ENCODE assay signal across 18 cellular contexts in genomic region chr5:937151-937924, GRCh38. TPM values are rescaled to one million over a fixed set of nuclear protein-coding genes. Genes with fewer than 3 reads are reported as not detected.
"Had no signal": no experiment of that assay in that cellular context is flagged by ENCODE, and none has a peak within 500 bp of the region (broad histone marks: within the 10 kb centered on the region; RNA-seq: fewer than 3 reads in every experiment).

No MANE protein-coding gene starts in this region.

- ATAC-seq: activated CD4-positive, alpha-beta T cell treated with anti-CD3 and anti-CD28 coated beads for 36 hours; activated CD8-positive, alpha-beta T cell treated with anti-CD3 and anti-CD28 coated beads for 36 hours; activated T-helper 17 cell treated with anti-CD3 and anti-CD28 coated beads, Interleukin-2, amount 50 U/mL, for 72 hours; T-cell had no signal

- H3K9me3 ChIP-seq: ascending aorta, breast epithelium, transverse colon had no signal

- H3K36me3 ChIP-seq: ascending aorta, breast epithelium, neural progenitor cell, transverse colon had no signal

- H3K27me3 ChIP-seq: ascending aorta, breast epithelium, transverse colon had no signal

- H3K4me1 ChIP-seq: ascending aorta, neural progenitor cell, parathyroid adenoma, transverse colon had no signal

- H3K4me3 ChIP-seq: ascending aorta, breast epithelium, neural progenitor cell, transverse colon had no signal

- DNase-seq: activated CD4-positive, alpha-beta T cell treated with anti-CD3 and anti-CD28 coated beads for 36 hours; activated CD8-positive, alpha-beta T cell treated with anti-CD3 and anti-CD28 coated beads for 36 hours; activated naive CD4-positive, alpha-beta T cell treated with anti-CD3 and anti-CD28 coated beads, Interleukin-2, amount 10 ng/mL, durations not matched to agents 7 days and 5 days; dermis blood vessel endothelial cell; erythroblast; mammary epithelial cell; naive B cell; stimulated activated CD4-positive, alpha-beta T cell treated with anti-CD3 and anti-CD28 coated beads, Interleukin-15, amount 100 ng/mL, for 24 hours; stimulated activated CD4-positive, alpha-beta T cell treated with anti-CD3 and anti-CD28 coated beads, Interleukin-4, amount 100 ng/mL, for 1 hour; stimulated activated naive CD4-positive, alpha-beta T cell; T-cell; T-helper 9 cell; transverse colon had no signal

- H3K27ac ChIP-seq: ascending aorta, breast epithelium, neural progenitor cell, parathyroid adenoma, transverse colon had no signal

RNA-seq across cellular contexts. Expression of gene TRIP13, which starts 44.7 kb away (rescaled TPM):
- total RNA-seq: ascending aorta had no signal
